Comparison of ENCODE assay signal across 1 cellular context in genomic region chr6:16168121-16168520, GRCh38.
TF ChIP-seq lines count a peak whose summit lies in the region.

No MANE protein-coding gene starts in this region.

TF ChIP-seq in GM23338, 12 proteins besides CTCF, POLR2A, EP300 and RAD21:
- TF ChIP-seq ZNF462 (CRISPR knock-in tag; IDR thresholded peaks at IDR 0.05) = no peak
- no peak for TF ChIP-seq NANOG (IDR thresholded peaks at IDR 0.05; ENCODE audit: borderline replicate concordance)
